In genomic region chr5:5741418-5741817, GRCh38 we compare ENCODE assay signal across 32 cellular contexts.
"Had no signal": no experiment of that assay in that cellular context is flagged by ENCODE, and none has a peak within 500 bp of the region (broad histone marks: within the 10 kb centered on the region; RNA-seq: fewer than 3 reads in every experiment).

No MANE protein-coding gene starts in this region.

- H3K36me3 Mint-ChIP-seq: activated CD8-positive, alpha-beta memory T cell treated with anti-CD3 and anti-CD28 coated beads, Interleukin-2, amount 10 ng/mL, durations not matched to agents 7 days and 5 days had no signal

- ATAC-seq: activated CD8-positive, alpha-beta memory T cell treated with anti-CD3 and anti-CD28 coated beads, Interleukin-2, amount 10 ng/mL, durations not matched to agents 7 days and 5 days; activated T-helper 17 cell treated with anti-CD3 and anti-CD28 coated beads, Interleukin-2, amount 50 U/mL, for 72 hours; effector memory CD8-positive, alpha-beta T cell; foreskin keratinocyte; gastrocnemius medialis; heart left ventricle; T-helper 17 cell had no signal

- H3K4me2 ChIP-seq: hepatocyte had no signal

- H3K27me3 Mint-ChIP-seq: activated CD4-positive, alpha-beta memory T cell treated with anti-CD3 and anti-CD28 coated beads, Interleukin-2, amount 10 ng/mL, durations not matched to agents 7 days and 5 days; activated CD8-positive, alpha-beta memory T cell treated with anti-CD3 and anti-CD28 coated beads, Interleukin-2, amount 10 ng/mL, durations not matched to agents 7 days and 5 days; central memory CD8-positive, alpha-beta T cell; dendritic cell treated with granulocyte-macrophage colony-stimulating factor and Interleukin-4, amounts not matched to agents 40 ng/mL and 50 ng/mL, for 4 days had no signal

- H3K4me1 ChIP-seq: esophagus muscularis mucosa, foreskin keratinocyte, gastrocnemius medialis, heart left ventricle had no signal

- H3K27ac Mint-ChIP-seq: activated CD4-positive, alpha-beta memory T cell treated with anti-CD3 and anti-CD28 coated beads, Interleukin-2, amount 10 ng/mL, durations not matched to agents 7 days and 5 days; activated CD4-positive, alpha-beta T cell treated with anti-CD3 and anti-CD28 coated beads, Interleukin-2, amount 10 ng/mL, durations not matched to agents 7 days and 5 days; activated CD8-positive, alpha-beta memory T cell treated with anti-CD3 and anti-CD28 coated beads, Interleukin-2, amount 10 ng/mL, durations not matched to agents 7 days and 5 days; activated naive CD8-positive, alpha-beta T cell; activated T-cell treated with anti-CD3 and anti-CD28 coated beads, Interleukin-2, amount 50 U/mL, for 24 hours; activated T-helper 17 cell treated with anti-CD3 and anti-CD28 coated beads, Interleukin-2, amount 50 U/mL, for 72 hours; dendritic cell treated with granulocyte-macrophage colony-stimulating factor and Interleukin-4, amounts not matched to agents 40 ng/mL and 50 ng/mL, for 4 days; effector memory CD8-positive, alpha-beta T cell; T-helper 17 cell; T-helper 2 cell treated with Interferon-gamma antibody and Interleukin-4, amounts not matched to agents 5 μg/mL and 100 μg/mL, for 36 hours had no signal

- H3K4me3 ChIP-seq: coronary artery, dorsolateral prefrontal cortex, esophagus muscularis mucosa, gastrocnemius medialis, heart left ventricle, hepatocyte had no signal

- H3K36me3 ChIP-seq: brain microvascular endothelial cell, esophagus muscularis mucosa, gastrocnemius medialis, heart left ventricle had no signal

- H3K27ac ChIP-seq: brain microvascular endothelial cell, coronary artery, dorsolateral prefrontal cortex, esophagus muscularis mucosa, foreskin keratinocyte, gastrocnemius medialis, heart left ventricle, hepatocyte had no signal

- H3K27me3 ChIP-seq: brain microvascular endothelial cell, esophagus muscularis mucosa, foreskin keratinocyte, gastrocnemius medialis, heart left ventricle, hepatocyte had no signal

- H3K4me3 Mint-ChIP-seq: activated CD4-positive, alpha-beta memory T cell treated with anti-CD3 and anti-CD28 coated beads, Interleukin-2, amount 10 ng/mL, durations not matched to agents 7 days and 5 days; activated CD4-positive, alpha-beta T cell treated with anti-CD3 and anti-CD28 coated beads, Interleukin-2, amount 10 ng/mL, durations not matched to agents 7 days and 5 days; activated CD8-positive, alpha-beta memory T cell treated with anti-CD3 and anti-CD28 coated beads, Interleukin-2, amount 10 ng/mL, durations not matched to agents 7 days and 5 days; activated naive CD8-positive, alpha-beta T cell; activated T-cell treated with anti-CD3 and anti-CD28 coated beads, Interleukin-2, amount 50 U/mL, for 24 hours; activated T-helper 17 cell treated with anti-CD3 and anti-CD28 coated beads, Interleukin-2, amount 50 U/mL, for 72 hours; central memory CD8-positive, alpha-beta T cell; dendritic cell treated with granulocyte-macrophage colony-stimulating factor and Interleukin-4, amounts not matched to agents 40 ng/mL and 50 ng/mL, for 4 days; effector memory CD8-positive, alpha-beta T cell; T-helper 17 cell; T-helper 2 cell treated with Interferon-gamma antibody and Interleukin-4, amounts not matched to agents 5 μg/mL and 100 μg/mL, for 36 hours had no signal

- DNase-seq: activated CD4-positive, alpha-beta memory T cell treated with anti-CD3 and anti-CD28 coated beads, Interleukin-2, amount 10 ng/mL, durations not matched to agents 7 days and 5 days; activated CD4-positive, alpha-beta T cell treated with anti-CD3 and anti-CD28 coated beads for 1 hour; activated CD4-positive, alpha-beta T cell treated with anti-CD3 and anti-CD28 coated beads for 4 hours; activated CD4-positive, alpha-beta T cell treated with anti-CD3 and anti-CD28 coated beads, Interleukin-2, amount 10 ng/mL, durations not matched to agents 7 days and 5 days; activated CD4-positive, alpha-beta T cell treated with anti-CD3 and anti-CD28 coated beads, Interleukin-2, amount 50 U/mL, for 4 hours; activated CD8-positive, alpha-beta memory T cell treated with anti-CD3 and anti-CD28 coated beads, Interleukin-2, amount 10 ng/mL, durations not matched to agents 7 days and 5 days; activated CD8-positive, alpha-beta memory T cell treated with anti-CD3 and anti-CD28 coated beads, Interleukin-2, amount 50 U/mL, for 4 hours; activated effector memory CD4-positive, alpha-beta T cell treated with Interleukin-2 at 50 U/mL for 16 hours; activated gamma-delta T cell treated with Interleukin-2 at 50 U/mL for 16 hours; activated naive CD4-positive, alpha-beta T cell treated with anti-CD3 and anti-CD28 coated beads, Interleukin-2, amount 50 U/mL, for 16 hours; activated naive CD4-positive, alpha-beta T cell treated with Interleukin-2 at 50 U/mL for 16 hours; activated T-cell treated with anti-CD3 and anti-CD28 coated beads, Interleukin-2, amount 50 U/mL, for 24 hours; amniotic stem cell; anterior cingulate cortex; brain microvascular endothelial cell; dorsolateral prefrontal cortex; effector memory CD8-positive, alpha-beta T cell; erythroblast; foreskin keratinocyte; gastrocnemius medialis; glutamatergic neuron; heart left ventricle; T-helper 1 cell; T-helper 17 cell had no signal

- H3K4me1 Mint-ChIP-seq: activated CD4-positive, alpha-beta memory T cell treated with anti-CD3 and anti-CD28 coated beads, Interleukin-2, amount 10 ng/mL, durations not matched to agents 7 days and 5 days; activated CD4-positive, alpha-beta T cell treated with anti-CD3 and anti-CD28 coated beads, Interleukin-2, amount 10 ng/mL, durations not matched to agents 7 days and 5 days; activated CD8-positive, alpha-beta memory T cell treated with anti-CD3 and anti-CD28 coated beads, Interleukin-2, amount 10 ng/mL, durations not matched to agents 7 days and 5 days; activated T-helper 17 cell treated with anti-CD3 and anti-CD28 coated beads, Interleukin-2, amount 50 U/mL, for 72 hours; central memory CD8-positive, alpha-beta T cell; T-helper 17 cell had no signal
